In the genomic region with DNA sequence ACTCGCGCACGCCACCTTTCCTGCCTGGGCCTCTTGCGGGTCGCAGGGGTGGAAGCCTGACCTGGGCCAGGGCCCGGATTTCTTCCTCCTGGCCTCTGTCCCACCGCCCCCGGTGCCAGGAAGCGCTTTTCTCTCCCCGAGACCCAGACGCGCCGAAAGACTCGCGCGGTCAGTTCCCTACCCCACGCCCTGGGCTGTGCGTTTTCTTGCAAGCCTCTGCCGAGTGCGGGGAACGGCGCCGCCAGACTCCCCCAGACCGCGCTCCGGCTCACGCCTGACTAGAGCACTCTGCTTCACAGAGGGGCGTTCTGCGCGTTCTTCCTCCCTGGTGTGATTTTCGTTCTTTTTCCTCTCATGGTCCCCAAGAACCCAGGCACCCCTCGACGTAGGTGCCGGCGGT, we compare ENCODE assay signal across 7 cellular contexts. TPM values are rescaled to one million over a fixed set of nuclear protein-coding genes. Genes with fewer than 3 reads are reported as not detected.
"Had no signal": no experiment of that assay in that cellular context is flagged by ENCODE, and none has a peak within 500 bp of the region (broad histone marks: within the 10 kb centered on the region; RNA-seq: fewer than 3 reads in every experiment).

No MANE protein-coding gene starts in this region.

RNA-seq across cellular contexts. Expression of a gene that starts 4.5 kb away (rescaled TPM):
- total RNA-seq: cardiac septum, chondrocyte, epithelial cell of proximal tubule, lung microvascular endothelial cell, subcutaneous adipose tissue, ureter had no signal
- polyA plus RNA-seq: fibroblast of lung had no signal

RNA-seq across cellular contexts. Expression of a gene that starts 49.3 kb away (rescaled TPM):
- total RNA-seq: chondrocyte, epithelial cell of proximal tubule had no signal
